ENCODE assay signal across 38 cellular contexts in genomic region chr19:55923556-55923955, GRCh38. TPM values are rescaled to one million over a fixed set of nuclear protein-coding genes. Genes with fewer than 3 reads are reported as not detected.
"Had no signal": no experiment of that assay in that cellular context is flagged by ENCODE, and none has a peak within 500 bp of the region (broad histone marks: within the 10 kb centered on the region; RNA-seq: fewer than 3 reads in every experiment).

No MANE protein-coding gene starts in this region.

- H3K36me3 ChIP-seq: MG63 had no signal

- H3K4me2 ChIP-seq: KMS-11 had no signal

- H3K4me3 ChIP-seq: MG63 had no signal

- H3K9ac ChIP-seq: KMS-11 had no signal

- H3K9me3 ChIP-seq: MG63 had no signal

- H3K27ac ChIP-seq: KMS-11 had no signal

- DNase-seq: Karpas-422, Kasumi-1, KG1, MG63, MM.1S, MV-4-11, NCI-H1048, NCI-H1092, NCI-H1092 treated with DMSO at 0.1 percent for 48 hours, NCI-H1105, NCI-H1105 treated with DMSO at 0.1 percent for 48 hours, NCI-H1417, NCI-H1417 treated with DMSO at 0.1 percent for 48 hours, NCI-H1436, NCI-H1436 treated with DMSO at 0.1 percent for 48 hours, NCI-H146, NCI-H1694, NCI-H1694 treated with DMSO at 0.1 percent for 48 hours, NCI-H187, NCI-H187 treated with DMSO at 0.1 percent for 48 hours, NCI-H1930, NCI-H2029, NCI-H2029 treated with DMSO at 0.1 percent for 48 hours, NCI-H2081, NCI-H2081 treated with DMSO at 0.1 percent for 48 hours, NCI-H2107, NCI-H2171, NCI-H2171 treated with DMSO at 0.1 percent for 48 hours, NCI-H2227 treated with DMSO at 0.1 percent for 48 hours, NCI-H226, NCI-H345, NCI-H446, NCI-H446 treated with DMSO at 0.1 percent for 48 hours had no signal

- H3K27me3 ChIP-seq: MG63 had no signal

RNA-seq across cellular contexts. Expression of gene NLRP13, which starts 8.6 kb away (rescaled TPM):
- total RNA-seq: LHCN-M2, M059J, MCF 10A, NCI-H460 had no signal

RNA-seq across cellular contexts. Expression of gene NLRP8, which starts 24.1 kb away (rescaled TPM):
- total RNA-seq: LHCN-M2, M059J, MCF 10A, NCI-H460 had no signal
